1 cellular context compared by ENCODE assay signal in the genomic region with DNA sequence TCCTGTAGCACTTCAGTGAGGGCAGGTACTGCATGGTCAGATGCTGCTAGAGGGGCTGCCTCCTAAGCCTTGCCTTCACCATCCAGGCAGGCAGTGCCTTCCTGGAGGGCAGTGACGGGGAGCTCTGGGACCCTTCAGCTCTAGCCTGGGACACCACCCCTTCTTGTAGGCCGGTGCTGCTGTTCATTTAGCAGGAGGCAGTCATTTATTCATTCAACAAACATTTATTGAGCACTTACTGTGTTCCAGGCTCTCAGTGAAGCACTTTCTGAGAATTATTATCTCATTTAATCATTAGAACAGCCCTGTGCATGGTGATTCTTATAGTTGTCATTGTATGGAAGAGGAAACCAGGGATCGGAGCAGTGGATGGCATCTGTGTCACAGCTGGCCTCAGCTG.
TF ChIP-seq lines count a peak whose summit lies in the region.

No MANE protein-coding gene starts in this region.

TF ChIP-seq in IMR-90, 13 proteins besides CTCF, POLR2A, EP300 and RAD21:
- TF ChIP-seq CHD1 (IDR thresholded peaks at IDR 0.05; ENCODE audit: low read depth, low read length), result no peak
- no peak for TF ChIP-seq CEBPB (IDR thresholded peaks at IDR 0.05; ENCODE audit: low read depth, low read length)
- TF ChIP-seq ELK1 (IDR thresholded peaks at IDR 0.05; ENCODE audit: borderline replicate concordance, low read depth, low read length), result no peak
- TF ChIP-seq RCOR1 (IDR thresholded peaks at IDR 0.05; ENCODE audit: insufficient replicate concordance, low read length), result no peak
- TF ChIP-seq NFE2L2 (IDR thresholded peaks at IDR 0.05; ENCODE audit: low read depth, low read length), result no peak
- TF ChIP-seq BHLHE40 (IDR thresholded peaks at IDR 0.05; ENCODE audit: low read depth, low read length), result no peak
- no peak for TF ChIP-seq SMC3 (IDR thresholded peaks at IDR 0.05; ENCODE audit: low read depth, low read length)
